8 cellular contexts compared by ENCODE assay signal in genomic region chr17:28644782-28645575, GRCh38.
DNase-seq lines count a peak whose midpoint lies in the region; ATAC-seq and TF ChIP-seq lines count a peak whose summit lies in the region.

Gene BLTP2 (minus strand): TSS chr17:28645158. CDS start chr17:28645056, 102 bp downstream.

- peaks cover 52% of the 10 kb centered on the region for H3K36me3 Mint-ChIP-seq in nephron (ENCODE audit: low read depth)

- H3F3A ChIP-seq in DOHH2 (ENCODE audit: control insufficient read depth, insufficient read depth), result peaks cover 20% of the 10 kb centered on the region
- H3F3A ChIP-seq in Loucy (ENCODE audit: low read depth), result no peaks in the 10 kb centered on the region

- peak within 1 kb of the TSS; percentile 73 for H2AFZ ChIP-seq in Loucy (ENCODE audit: low read length)

- TF ChIP-seq POLR2A in Raji (IDR thresholded peaks at IDR 0.05; ENCODE audit: insufficient read depth, low read depth, low read length), result peak; percentile 81

- ATAC-seq in stimulated activated naive CD8-positive, alpha-beta T cell treated with anti-CD3 and anti-CD28 coated beads, Interleukin-15, Interleukin-2, amounts not matched to agents 100 U/mL and 50 U/mL, for 24 hours, result peak; percentile 100

- H3K27ac Mint-ChIP-seq in nephron, result peak within 1 kb of the TSS; percentile 85 to 96 (median 96)

- H3K36me3 ChIP-seq in DOHH2 (ENCODE audit: control insufficient read depth, low read length) (peaks cover 58% of the 10 kb centered on the region), Loucy (ENCODE audit: insufficient read depth, low read length) (peaks cover 30% of the 10 kb centered on the region; the same call in 1 of the 2 replicates)

- peak within 1 kb of the TSS; percentile 95 to 96 (median 96) for H3K4me3 Mint-ChIP-seq in nephron

- H3K9me3 Mint-ChIP-seq in nephron, result no peaks in the 10 kb centered on the region

- peak within 1 kb of the TSS; percentile 84 for H3K9ac ChIP-seq in Loucy (ENCODE audit: low read depth, low read length, poor library complexity, severe bottlenecking)

- H3K9me2 ChIP-seq in DOHH2 (replicated peaks; ENCODE audit: control insufficient read depth, low read length) (no peaks in the 10 kb centered on the region), Loucy (replicated peaks; ENCODE audit: low read depth, low read length) (no peaks in the 10 kb centered on the region)

- no peaks in the 10 kb centered on the region for H3K27me3 ChIP-seq in DOHH2 (ENCODE audit: control insufficient read depth, low read length)
- H3K27me3 ChIP-seq in Loucy (ENCODE audit: insufficient read depth, low read length, poor library complexity, severe bottlenecking), result no peaks in the 10 kb centered on the region

- peak within 1 kb of the TSS; percentile 97 for H3K4me3 ChIP-seq in DOHH2 (ENCODE audit: low read length)
- H3K4me3 ChIP-seq in Loucy (ENCODE audit: low read length, poor library complexity, severe bottlenecking), result peak within 1 kb of the TSS; percentile 96
- peak within 1 kb of the TSS; percentile 75 for H3K4me3 ChIP-seq in fibroblast of pulmonary artery (replicated peaks; ENCODE audit: low read depth, low read length)

- H3K4me2 ChIP-seq in DOHH2 (ENCODE audit: low read length) (peak within 1 kb of the TSS; percentile 84), Loucy (ENCODE audit: low read depth, low read length, poor library complexity, severe bottlenecking) (peak within 1 kb of the TSS; percentile 91)

- TF ChIP-seq CTCF in DOHH2 (IDR thresholded peaks at IDR 0.05; ENCODE audit: low read depth, low read length, poor library complexity, severe bottlenecking) (no peak), Loucy (conservative IDR thresholded peaks at IDR 0.05; ENCODE audit: low read length) (no peak), fibroblast of pulmonary artery (IDR thresholded peaks at IDR 0.05; ENCODE audit: low read length, missing control alignments) (no peak), nephron (IDR thresholded peaks at IDR 0.05; ENCODE audit: unreplicated experiment in 3 of 3) (no peak)

- no peaks in the 10 kb centered on the region for H3K27me3 Mint-ChIP-seq in nephron (ENCODE audit: low read depth)

- H3K79me2 ChIP-seq in DOHH2 (ENCODE audit: control insufficient read depth, low read length), result peaks cover 54% of the 10 kb centered on the region
- H3K79me2 ChIP-seq in Loucy (ENCODE audit: insufficient read depth, low read length), result peaks cover 49% of the 10 kb centered on the region

- DNase-seq in GOT3 (lab: John Stamatoyannopoulos, UW), result peak; percentile 76
- DNase-seq in activated T-helper 9 cell treated with anti-CD3 and anti-CD28 coated beads, Interleukin-2, amount 50 U/mL, for 16 hours (ENCODE audit: low read depth), result peak; percentile 95
- peak; percentile 95 for DNase-seq in fibroblast of pulmonary artery (ENCODE audit: low read depth)
- DNase-seq in stimulated activated naive CD8-positive, alpha-beta T cell treated with anti-CD3 and anti-CD28 coated beads, Interleukin-15, Interleukin-2, amounts not matched to agents 100 U/mL and 50 U/mL, for 24 hours, result peak; percentile 97

- H3K4me1 ChIP-seq in DOHH2 (ENCODE audit: control insufficient read depth, low read length) (peaks cover 36% of the 10 kb centered on the region), Loucy (ENCODE audit: insufficient read depth, low read length, poor library complexity, severe bottlenecking) (peaks cover 30% of the 10 kb centered on the region)

- no peaks in the 10 kb centered on the region for H3K9me3 ChIP-seq in DOHH2 (ENCODE audit: control insufficient read depth, insufficient read depth, low read length)
- no peaks in the 10 kb centered on the region for H3K9me3 ChIP-seq in Loucy (ENCODE audit: insufficient read depth, low read depth, low read length)

- peak within 1 kb of the TSS; percentile 73 for H3K27ac ChIP-seq in DOHH2 (ENCODE audit: low read depth, low read length)

- H4K20me1 ChIP-seq in DOHH2 (ENCODE audit: control insufficient read depth, insufficient read depth, low read depth, low read length) (peaks cover 19% of the 10 kb centered on the region), Loucy (ENCODE audit: insufficient read depth, low read length, poor library complexity, severe bottlenecking) (peaks cover 28% of the 10 kb centered on the region)

- H3K4me1 Mint-ChIP-seq in nephron, result peaks cover 34% of the 10 kb centered on the region

Comparison
In these comparisons a context has a peak if more than half of its experiments do, and no peak if none do; other contexts are left out.
1. Peak in every context shown above with its lines: DNase-seq, ATAC-seq, H3K4me3 ChIP-seq and H3K27ac ChIP-seq.